16 cellular contexts compared by ENCODE assay signal in the genomic region with DNA sequence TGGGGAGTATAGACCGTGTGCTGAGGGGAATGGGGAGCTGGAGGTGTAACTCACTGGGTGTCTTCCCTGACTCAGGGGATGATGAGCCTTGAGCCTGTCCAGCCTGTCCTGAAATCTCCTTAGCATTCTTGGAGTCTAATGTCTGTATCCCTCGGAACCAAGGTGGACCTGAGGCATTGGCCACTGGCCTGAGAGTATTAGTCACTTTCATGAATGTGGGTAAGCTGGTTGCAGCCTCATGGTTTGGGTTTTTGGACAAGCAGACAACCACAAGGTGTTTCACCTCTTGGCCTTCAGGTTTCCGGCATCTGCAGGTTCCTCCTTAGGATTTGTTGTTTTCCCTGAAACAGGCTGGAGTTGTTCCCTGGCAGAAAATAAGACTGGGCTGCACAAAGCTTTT.
A peak's percentile ranks its signal among the peaks of the same experiment; 100 is the strongest.
DNase-seq lines count a peak whose midpoint lies in the region; ATAC-seq, FAIRE-seq and TF ChIP-seq lines count a peak whose summit lies in the region.
"Had no signal": no experiment of that assay in that cellular context is flagged by ENCODE, and none has a peak within 500 bp of the region (broad histone marks: within the 10 kb centered on the region; RNA-seq: fewer than 3 reads in every experiment).

No MANE protein-coding gene starts in this region.

- no peak for FAIRE-seq in HTR-8/SVneo (lab: Jason Lieb, UNC)
- FAIRE-seq: A204.1, G401.6, HepG2 had no signal

- ATAC-seq in esophagus mucosa = peak; percentile 64
- ATAC-seq in stimulated activated naive B cell treated with anti-CD40 and anti-IgM and Interleukin-4, amounts not matched to agents 10 μg/mL and 1 μg/mL and 100 μg/mL, for 72 hours (replicated peaks) = no peak
- ATAC-seq: GM23338, HepG2 had no signal

- 0 out of 2 replicates have a peak overlapping the region, but pooled peaks have one; percentile 42 for H3K4me2 ChIP-seq in MM.1S (ENCODE audit: low read depth, low read length)
- H3K4me2 ChIP-seq: GM23338 had no signal

- H3K4me1 Mint-ChIP-seq in stimulated activated naive B cell treated with anti-CD40 and anti-IgM and Interleukin-4, amounts not matched to agents 10 μg/mL and 1 μg/mL and 100 μg/mL, for 72 hours = peaks cover 48 to 74% of the 10 kb centered on the region in 2 donors

- H3K9me2 ChIP-seq in MM.1S (replicated peaks; ENCODE audit: insufficient read depth, low read length) = no peaks in the 10 kb centered on the region

- no peak overlapping the region for H3K4me3 ChIP-seq in MM.1S (ENCODE audit: low read length)
- H3K4me3 ChIP-seq: GM23338 had no signal

- peaks cover 8% of the 10 kb centered on the region for H3F3A ChIP-seq in MM.1S (ENCODE audit: insufficient read depth, low read length)

- peak overlapping the region; percentile 48 for H3K27ac Mint-ChIP-seq in stimulated activated naive B cell treated with anti-CD40 and anti-IgM and Interleukin-4, amounts not matched to agents 10 μg/mL and 1 μg/mL and 100 μg/mL, for 72 hours
- H3K27ac Mint-ChIP-seq: CD4-positive, alpha-beta memory T cell; GM23338 had no signal

- no peaks in the 10 kb centered on the region for H3K36me3 ChIP-seq in MM.1S (replicated peaks; ENCODE audit: insufficient read depth, low read length)

- H3K27me3 ChIP-seq in MM.1S (replicated peaks; ENCODE audit: insufficient read depth, low read length) = no peaks in the 10 kb centered on the region

- no peak overlapping the region for H3K4me3 Mint-ChIP-seq in stimulated activated naive B cell treated with anti-CD40 and anti-IgM and Interleukin-4, amounts not matched to agents 10 μg/mL and 1 μg/mL and 100 μg/mL, for 72 hours
- H3K4me3 Mint-ChIP-seq: B cell; CD4-positive, alpha-beta memory T cell; GM23338 had no signal

- in situ Hi-C loops in G401 (cut with HindIII; ENCODE audit: low sequenced_read_pairs) = no loop called here

- no peaks in the 10 kb centered on the region for H3K27me3 Mint-ChIP-seq in stimulated activated naive B cell treated with anti-CD40 and anti-IgM and Interleukin-4, amounts not matched to agents 10 μg/mL and 1 μg/mL and 100 μg/mL, for 72 hours
- H3K27me3 Mint-ChIP-seq: B cell; CD4-positive, alpha-beta memory T cell had no signal

- no peak overlapping the region for H3K9ac ChIP-seq in MM.1S (ENCODE audit: low read length)

- DNase-seq in G401 (ENCODE audit: low spot score) (peak; percentile 21), MM.1S (no peak), substantia nigra (lab: John Stamatoyannopoulos, UW) (no peak), HTR-8/SVneo (ENCODE audit: insufficient read length, low spot score) (no peak), NCI-H146 (lab: John Stamatoyannopoulos, UW) (no peak)
- no peak for DNase-seq in stimulated activated naive B cell treated with anti-CD40 and anti-IgM and Interleukin-4, amounts not matched to agents 10 μg/mL and 1 μg/mL and 100 μg/mL, for 72 hours
- DNase-seq: CD4-positive, alpha-beta memory T cell; DMS79; H7 had no signal

- no peak for TF ChIP-seq CTCF in MM.1S (IDR thresholded peaks at IDR 0.05; ENCODE audit: low read length)

- H3K9me3 ChIP-seq in MM.1S (replicated peaks; ENCODE audit: insufficient read depth, low read length) = no peaks in the 10 kb centered on the region

- peaks cover 24% of the 10 kb centered on the region for H3K4me1 ChIP-seq in MM.1S (ENCODE audit: low read length)

- H3K79me2 ChIP-seq in MM.1S (ENCODE audit: low read length) = peaks cover 12% of the 10 kb centered on the region; the same call in 1 of the 2 replicates

- peaks cover 5 to 7% of the 10 kb centered on the region in 2 donors for H3K9me3 Mint-ChIP-seq in stimulated activated naive B cell treated with anti-CD40 and anti-IgM and Interleukin-4, amounts not matched to agents 10 μg/mL and 1 μg/mL and 100 μg/mL, for 72 hours
- H3K9me3 Mint-ChIP-seq: GM23338 had no signal

- no peak overlapping the region for H3K27ac ChIP-seq in MM.1S (ENCODE audit: low read length)
- H3K27ac ChIP-seq in substantia nigra (ENCODE audit: low read depth, low read length, poor library complexity, severe bottlenecking) = no peak overlapping the region
- H3K27ac ChIP-seq: C4-2B had no signal

- no peaks in the 10 kb centered on the region for H4K20me1 ChIP-seq in MM.1S (ENCODE audit: insufficient read depth, low read length)

- H2AFZ ChIP-seq in MM.1S (ENCODE audit: low read length) = no peak overlapping the region
- H2AFZ ChIP-seq: GM23338 had no signal

- peaks cover 11 to 29% of the 10 kb centered on the region in 2 donors for H3K36me3 Mint-ChIP-seq in stimulated activated naive B cell treated with anti-CD40 and anti-IgM and Interleukin-4, amounts not matched to agents 10 μg/mL and 1 μg/mL and 100 μg/mL, for 72 hours
